Comparison of ENCODE assay signal across 9 cellular contexts in genomic region chr9:115373000-115373709, GRCh38.
DNase-seq lines count a peak whose midpoint lies in the region; ATAC-seq lines count a peak whose summit lies in the region.
"Had no signal": no experiment of that assay in that cellular context is flagged by ENCODE, and none has a peak within 500 bp of the region (broad histone marks: within the 10 kb centered on the region; RNA-seq: fewer than 3 reads in every experiment).

No MANE protein-coding gene starts in this region.

- no peak for DNase-seq in activated CD4-positive, CD25-positive, alpha-beta regulatory T cell (lab: John Stamatoyannopoulos, UW)
- DNase-seq in activated T-cell treated with anti-CD3 and anti-CD28 coated beads, Interleukin-2, amount 50 U/mL, for 48 hours, result peak; percentile 37 to 44
- peak; percentile 85 for DNase-seq in trophoblast cell
- no peak for DNase-seq in NCI-H187 treated with DMSO at 0.1 percent for 48 hours (lab: John Stamatoyannopoulos, UW)
- no peak for DNase-seq in NCI-H748 treated with DMSO at 0.1 percent for 48 hours (lab: John Stamatoyannopoulos, UW)

- H4K8ac ChIP-seq in trophoblast cell (ENCODE audit: low read depth, low read length), result no peak overlapping the region

- H3K4me3 ChIP-seq in trophoblast cell (ENCODE audit: low read depth, low read length), result no peak overlapping the region

- peak; percentile 72 to 75 for ATAC-seq in activated CD4-positive, CD25-positive, alpha-beta regulatory T cell treated with anti-CD3 and anti-CD28 coated beads, Interleukin-2, amount 50 U/mL, for 24 hours
- ATAC-seq in HG02943 (IDR thresholded peaks at IDR 0.05; ENCODE audit: low read depth, unreplicated experiment) (peak; percentile 93), HG03280 (IDR thresholded peaks at IDR 0.05; ENCODE audit: unreplicated experiment) (no peak)

- H3K23ac ChIP-seq in trophoblast cell (ENCODE audit: low read length), result no peak overlapping the region

- H3K36me3 ChIP-seq in trophoblast cell (ENCODE audit: control insufficient read depth in 1 of 2, insufficient read depth in 2 of 2, low read length in 2 of 2), result no peaks in the 10 kb centered on the region

- H2BK12ac ChIP-seq in trophoblast cell (ENCODE audit: low read length), result no peak overlapping the region

- H3K4me1 ChIP-seq in trophoblast cell (ENCODE audit: control insufficient read depth in 1 of 2, insufficient read depth in 2 of 2, low read length in 2 of 2), result peaks cover 0 to 4% of the 10 kb centered on the region in 2 experiments

- no peak overlapping the region for H3K9ac ChIP-seq in trophoblast cell (ENCODE audit: low read length)

- H3K27me3 ChIP-seq in trophoblast cell (ENCODE audit: insufficient read depth, low read length), result no peaks in the 10 kb centered on the region

- H3K79me1 ChIP-seq in trophoblast cell (ENCODE audit: low read length), result no peaks in the 10 kb centered on the region

- no peak overlapping the region for H2AK5ac ChIP-seq in trophoblast cell (ENCODE audit: low read length)

- no peak overlapping the region for H2AFZ ChIP-seq in trophoblast cell (ENCODE audit: insufficient read depth, low read length, poor library complexity)

- no peak overlapping the region for H4K91ac ChIP-seq in trophoblast cell (ENCODE audit: low read depth, low read length)

- H3K18ac ChIP-seq in trophoblast cell (ENCODE audit: low read length), result no peak overlapping the region

- H4K12ac ChIP-seq in trophoblast cell (ENCODE audit: low read depth, low read length), result no peak overlapping the region

- no peak overlapping the region for H3K14ac ChIP-seq in trophoblast cell (ENCODE audit: low read length)

- WGBS in trophoblast cell (ENCODE audit: extremely low coverage, insufficient coverage, insufficient read length), result no CpG with 5 or more reads among the region's 6 CpGs

- H3K4ac ChIP-seq in trophoblast cell (ENCODE audit: low read depth, low read length), result no peak overlapping the region

- no peak overlapping the region for H2BK120ac ChIP-seq in trophoblast cell (ENCODE audit: insufficient read depth, low read length, poor library complexity)

- H3K79me2 ChIP-seq in trophoblast cell (ENCODE audit: control insufficient read depth, insufficient read depth, low read length, poor library complexity), result no peaks in the 10 kb centered on the region

- H3K27ac ChIP-seq in trophoblast cell (ENCODE audit: low read depth, low read length), result no peak overlapping the region
- H3K27ac ChIP-seq: C4-2B had no signal

- no peak overlapping the region for H3K4me2 ChIP-seq in trophoblast cell (ENCODE audit: low read length)

- H3K9me3 ChIP-seq in trophoblast cell (ENCODE audit: insufficient read depth, low read depth, low read length), result no peaks in the 10 kb centered on the region

- no peak overlapping the region for H2BK5ac ChIP-seq in trophoblast cell (ENCODE audit: low read depth, low read length, poor library complexity)

Comparison
In these comparisons a context has a peak if more than half of its experiments do, and no peak if none do; other contexts are left out.
1. DNase-seq: peak in activated T-cell treated with anti-CD3 and anti-CD28 coated beads, Interleukin-2, amount 50 U/mL, for 48 hours (2 of 2) and trophoblast cell (2 of 2); none in activated CD4-positive, CD25-positive, alpha-beta regulatory T cell (0 of 4), NCI-H187 treated with DMSO at 0.1 percent for 48 hours (single experiment) and NCI-H748 treated with DMSO at 0.1 percent for 48 hours (single experiment).